ENCODE assay signal across 16 cellular contexts in the genomic region with DNA sequence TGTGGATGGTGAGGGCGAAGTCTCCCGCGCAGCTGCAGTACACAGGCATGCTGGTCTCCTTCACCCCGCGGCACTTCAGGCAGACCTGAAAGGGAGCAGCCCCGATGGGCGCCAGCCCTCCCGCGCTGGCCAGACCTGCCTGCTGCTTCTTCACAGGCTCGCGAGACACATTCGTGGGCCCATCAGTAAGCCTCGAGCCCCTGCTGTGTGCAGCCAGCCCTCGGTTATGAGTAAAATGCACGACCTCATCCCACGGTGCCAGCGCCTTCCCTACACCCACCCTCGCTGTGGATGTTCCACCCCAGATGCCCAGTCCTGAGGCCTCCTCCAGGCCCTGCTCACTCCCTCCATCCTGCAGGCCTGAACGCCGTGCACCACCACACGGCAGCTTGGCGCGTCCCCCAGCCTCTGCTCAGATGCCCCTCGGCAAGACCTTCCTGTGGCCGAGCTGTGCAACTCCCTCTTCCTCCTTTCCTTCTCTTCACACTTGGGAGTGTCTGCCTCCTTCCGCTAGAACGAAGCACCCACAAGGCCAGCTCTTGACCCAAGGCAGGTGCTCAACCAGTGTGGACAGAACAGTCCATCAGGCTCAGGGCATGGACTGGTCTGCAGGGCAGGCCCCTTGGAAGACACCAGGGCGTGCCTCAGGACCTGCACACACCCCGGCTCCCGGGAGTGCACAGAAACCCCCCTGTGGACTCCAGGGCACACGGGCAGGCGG. TPM values are rescaled to one million over a fixed set of nuclear protein-coding genes. Genes with fewer than 3 reads are reported as not detected.
DNase-seq lines count a peak whose midpoint lies in the region; ATAC-seq, FAIRE-seq and TF ChIP-seq lines count a peak whose summit lies in the region.
"Had no signal": no experiment of that assay in that cellular context is flagged by ENCODE, and none has a peak within 500 bp of the region (broad histone marks: within the 10 kb centered on the region; RNA-seq: fewer than 3 reads in every experiment).

No MANE protein-coding gene starts in this region.

- H3K27me3 Mint-ChIP-seq in activated CD8-positive, alpha-beta T cell treated with anti-CD3 and anti-CD28 coated beads, Interleukin-2, amount 10 ng/mL, durations not matched to agents 7 days and 5 days (ENCODE audit: low read depth): peaks cover 2% of the 10 kb centered on the region
- peaks cover 3% of the 10 kb centered on the region for H3K27me3 Mint-ChIP-seq in activated CD8-positive, alpha-beta T cell treated with anti-CD3 and anti-CD28 coated beads for 36 hours
- peaks cover 15% of the 10 kb centered on the region for H3K27me3 Mint-ChIP-seq in endothelial cell (ENCODE audit: unreplicated experiment)

- no peak for TF ChIP-seq RAD21 in K562 (CRISPR knock-in tag; conservative IDR thresholded peaks at IDR 0.05 in 1 of 2, IDR thresholded peaks at IDR 0.05 in 1 of 2)

- H3K4me1 ChIP-seq in K562 (replicated peaks in 1 of 2; ENCODE audit: control insufficient read depth in 2 of 2, insufficient read depth in 2 of 2, low read length in 2 of 2) (peaks cover 12 to 50% of the 10 kb centered on the region in 2 experiments; a peak in 4 of 5 replicates), osteoblast (ENCODE audit: insufficient read depth, low read length) (peaks cover 9% of the 10 kb centered on the region), lower lobe of right lung (peaks cover 14% of the 10 kb centered on the region)
- H3K4me1 ChIP-seq: BLaER1 had no signal

- H3K4me3 Mint-ChIP-seq in activated CD8-positive, alpha-beta T cell treated with anti-CD3 and anti-CD28 coated beads, Interleukin-2, amount 10 ng/mL, durations not matched to agents 7 days and 5 days: no peak overlapping the region
- no peak overlapping the region for H3K4me3 Mint-ChIP-seq in activated CD8-positive, alpha-beta T cell treated with anti-CD3 and anti-CD28 coated beads for 36 hours
- peak overlapping the region; percentile 15 for H3K4me3 Mint-ChIP-seq in endothelial cell (ENCODE audit: unreplicated experiment)
- H3K4me3 Mint-ChIP-seq: CD8-positive, alpha-beta memory T cell had no signal

- no peak overlapping the region for H3K4me3 ChIP-seq in K562
- H3K4me3 ChIP-seq in osteoblast (ENCODE audit: insufficient read depth, low read length): no peak overlapping the region
- H3K4me3 ChIP-seq in lower lobe of right lung: no peak overlapping the region
- H3K4me3 ChIP-seq: BLaER1 had no signal

- peaks cover 26% of the 10 kb centered on the region for H3K36me3 Mint-ChIP-seq in activated CD8-positive, alpha-beta T cell treated with anti-CD3 and anti-CD28 coated beads, Interleukin-2, amount 10 ng/mL, durations not matched to agents 7 days and 5 days (ENCODE audit: low read depth)
- H3K36me3 Mint-ChIP-seq in activated CD8-positive, alpha-beta T cell treated with anti-CD3 and anti-CD28 coated beads for 36 hours (ENCODE audit: low read depth): peaks cover 16% of the 10 kb centered on the region
- H3K36me3 Mint-ChIP-seq in endothelial cell (ENCODE audit: low read depth, unreplicated experiment): peaks cover 36% of the 10 kb centered on the region

- no peaks in the 10 kb centered on the region for H3K27me3 ChIP-seq in K562 (ENCODE audit: control insufficient read depth in 2 of 2, insufficient read depth in 2 of 2, low read length in 2 of 2)
- peaks cover 3% of the 10 kb centered on the region for H3K27me3 ChIP-seq in osteoblast (ENCODE audit: insufficient read depth, low read length)
- H3K27me3 ChIP-seq in lower lobe of right lung (ENCODE audit: low read depth): peaks cover 6% of the 10 kb centered on the region

- ATAC-seq in activated CD8-positive, alpha-beta T cell treated with anti-CD3 and anti-CD28 coated beads, Interleukin-2, amount 10 ng/mL, durations not matched to agents 7 days and 5 days: peak; percentile 21
- no peak for ATAC-seq in activated CD8-positive, alpha-beta T cell treated with anti-CD3 and anti-CD28 coated beads for 36 hours
- ATAC-seq in K562 (no peak), lower lobe of right lung (no peak)
- ATAC-seq: HCT116 had no signal

- no peaks in the 10 kb centered on the region for H3K9me3 Mint-ChIP-seq in activated CD8-positive, alpha-beta T cell treated with anti-CD3 and anti-CD28 coated beads, Interleukin-2, amount 10 ng/mL, durations not matched to agents 7 days and 5 days (ENCODE audit: insufficient read depth)
- no peaks in the 10 kb centered on the region for H3K9me3 Mint-ChIP-seq in activated CD8-positive, alpha-beta T cell treated with anti-CD3 and anti-CD28 coated beads for 36 hours
- H3K9me3 Mint-ChIP-seq in endothelial cell (ENCODE audit: unreplicated experiment): no peaks in the 10 kb centered on the region
- H3K9me3 Mint-ChIP-seq: CD8-positive, alpha-beta memory T cell had no signal

- BruUV-seq in K562 (replicated peaks; lab: Mats Ljungman, UMichigan): no TSS peak

- H3K9ac ChIP-seq in K562 (ENCODE audit: insufficient read depth in 1 of 2, low read depth in 2 of 2, low read length in 2 of 2): no peak overlapping the region; a peak in 1 of 4 replicates
- H3K9ac ChIP-seq: BLaER1 had no signal

- H3K4me2 ChIP-seq in K562 (ENCODE audit: insufficient read depth, low read length): no peak overlapping the region
- no peak overlapping the region for H3K4me2 ChIP-seq in osteoblast (ENCODE audit: insufficient read depth, low read length)
- H3K4me2 ChIP-seq: BLaER1 had no signal

- peaks cover 2% of the 10 kb centered on the region for H3K9me1 ChIP-seq in K562 (ENCODE audit: control insufficient read depth, insufficient read depth, low read length)

- no peak for FAIRE-seq in K562 (lab: Jason Lieb, UNC)
- FAIRE-seq: H54 had no signal

- no peak overlapping the region for H3K27ac ChIP-seq in K562 (ENCODE audit: extremely low read depth, low read depth, low read length)
- no peak overlapping the region for H3K27ac ChIP-seq in osteoblast (ENCODE audit: low read depth, low read length)
- no peak overlapping the region for H3K27ac ChIP-seq in lower lobe of right lung
- H3K27ac ChIP-seq: BLaER1 had no signal

- 92% methylated on average over 23 of the region's 32 CpGs for WGBS in K562 (ENCODE audit: insufficient coverage, low coverage, missing lambda C conversion rate)

- no peak overlapping the region for H3K27ac Mint-ChIP-seq in activated CD8-positive, alpha-beta T cell treated with anti-CD3 and anti-CD28 coated beads, Interleukin-2, amount 10 ng/mL, durations not matched to agents 7 days and 5 days
- H3K27ac Mint-ChIP-seq in activated CD8-positive, alpha-beta T cell treated with anti-CD3 and anti-CD28 coated beads for 36 hours: no peak overlapping the region
- no peak overlapping the region for H3K27ac Mint-ChIP-seq in endothelial cell (ENCODE audit: unreplicated experiment)

- no peak for DNase-seq in activated CD8-positive, alpha-beta T cell treated with anti-CD3 and anti-CD28 coated beads, Interleukin-2, amount 10 ng/mL, durations not matched to agents 7 days and 5 days
- DNase-seq in activated CD8-positive, alpha-beta T cell treated with anti-CD3 and anti-CD28 coated beads for 36 hours: no peak
- DNase-seq in K562 (ENCODE audit: extremely low read depth in 1 of 4, low spot score in 3 of 4) (no peak), endothelial cell (ENCODE audit: low spot score) (no peak), osteoblast (ENCODE audit: insufficient read length, low spot score, missing footprints) (peak; percentile 73), GM10248 (ENCODE audit: extremely low spot score) (no peak), lower lobe of right lung (no peak), NCI-H1048 (lab: John Stamatoyannopoulos, UW) (no peak)
- DNase-seq: Caco-2, DMS53, GF-D8 had no signal

- no peaks in the 10 kb centered on the region for H3K79me2 ChIP-seq in K562 (ENCODE audit: control insufficient read depth, insufficient read depth, low read length)
- no peaks in the 10 kb centered on the region for H3K79me2 ChIP-seq in osteoblast (ENCODE audit: insufficient read depth, low read length)

- H4K20me1 ChIP-seq in K562 (replicated peaks; ENCODE audit: control insufficient read depth, insufficient read depth, low read length) (0 out of 2 replicates have a peak, but pooled peaks cover 3% of the 10 kb centered on the region), osteoblast (ENCODE audit: insufficient read depth, low read length) (no peaks in the 10 kb centered on the region)

- H3K9me3 ChIP-seq in K562 (replicated peaks; ENCODE audit: control insufficient read depth, insufficient read depth, low read depth, low read length) (no peaks in the 10 kb centered on the region), osteoblast (ENCODE audit: low read depth, low read length) (no peaks in the 10 kb centered on the region), lower lobe of right lung (no peaks in the 10 kb centered on the region)
- H3K9me3 ChIP-seq: BLaER1, Caco-2 had no signal

- H3K4me1 Mint-ChIP-seq in activated CD8-positive, alpha-beta T cell treated with anti-CD3 and anti-CD28 coated beads, Interleukin-2, amount 10 ng/mL, durations not matched to agents 7 days and 5 days (ENCODE audit: low read depth): peaks cover 4% of the 10 kb centered on the region
- no peaks in the 10 kb centered on the region for H3K4me1 Mint-ChIP-seq in activated CD8-positive, alpha-beta T cell treated with anti-CD3 and anti-CD28 coated beads for 36 hours (ENCODE audit: low read depth)
- no peaks in the 10 kb centered on the region for H3K4me1 Mint-ChIP-seq in endothelial cell (ENCODE audit: unreplicated experiment)

- H2AFZ ChIP-seq in K562 (ENCODE audit: low read depth, low read length) (no peak overlapping the region), osteoblast (ENCODE audit: low read length) (no peak overlapping the region)

- H3K36me3 ChIP-seq in K562 (ENCODE audit: control insufficient read depth, insufficient read depth, low read length) (peaks cover 64% of the 10 kb centered on the region; the same call in 2 of the 3 replicates), osteoblast (ENCODE audit: insufficient read depth, low read length) (peaks cover 12% of the 10 kb centered on the region), lower lobe of right lung (peaks cover 34% of the 10 kb centered on the region)

- CTCF ChIA-PET in activated CD8-positive, alpha-beta T cell treated with anti-CD3 and anti-CD28 coated beads, Interleukin-2, amount 10 ng/mL, durations not matched to agents 7 days and 5 days (lab: Charles Lee): no interaction called here
- CTCF ChIA-PET in activated CD8-positive, alpha-beta T cell treated with anti-CD3 and anti-CD28 coated beads for 36 hours (lab: Charles Lee): interaction anchor here (1.4 kb wide), 1 partner anchor 10 kb away, joined by 4 read pairs; no protein-coding TSS in a partner anchor
- CTCF ChIA-PET in K562 (lab: Yijun Ruan, JAX; ENCODE audit: low intra/inter-chr PET ratio) (no interaction called here), GM10248 (lab: Yijun Ruan, JAX) (interaction anchor here (1.0 to 1.6 kb wide), 3 partner anchors 10 to 211 kb away, joined by 3 to 7 read pairs (median 3); no protein-coding TSS in a partner anchor)

- POLR2A ChIA-PET in activated CD8-positive, alpha-beta T cell treated with anti-CD3 and anti-CD28 coated beads, Interleukin-2, amount 10 ng/mL, durations not matched to agents 7 days and 5 days (lab: Charles Lee): interaction anchor here (0.5 kb wide), 1 partner anchor 16 kb away, joined by 3 read pairs; no protein-coding TSS in a partner anchor
- POLR2A ChIA-PET in activated CD8-positive, alpha-beta T cell treated with anti-CD3 and anti-CD28 coated beads for 36 hours (lab: Charles Lee): interaction anchor here (0.8 kb wide), 1 partner anchor 143 kb away, joined by 3 read pairs; no protein-coding TSS in a partner anchor
- POLR2A ChIA-PET in K562 (lab: Yijun Ruan, JAX) (interaction anchor here (1.3 kb wide), 1 partner anchor 10 kb away, joined by 3 read pairs; no protein-coding TSS in a partner anchor), GM10248 (lab: Yijun Ruan, JAX) (no interaction called here)

- intact Hi-C loops in activated CD8-positive, alpha-beta T cell treated with anti-CD3 and anti-CD28 coated beads for 36 hours (cut with micrococcal nuclease): no loop called here
- intact Hi-C loops in K562 (cut with micrococcal nuclease) (no loop called here), lower lobe of right lung (cut with DNase I) (no loop called here)

- in situ Hi-C loops in K562 (cut with MboI): no loop called here

- TF ChIP-seq EP300 in K562 (IDR thresholded peaks at IDR 0.05; ENCODE audit: low read length): no peak

- TF ChIP-seq CTCF in activated CD8-positive, alpha-beta T cell treated with anti-CD3 and anti-CD28 coated beads for 36 hours (IDR thresholded peaks at IDR 0.05): no peak
- no peak for TF ChIP-seq CTCF in K562 (IDR thresholded peaks at IDR 0.05 in 2 of 3, conservative IDR thresholded peaks at IDR 0.05 in 1 of 3; ENCODE audit: insufficient read depth in 2 of 3, low read depth in 1 of 3, low read length in 3 of 3)
- no peak for TF ChIP-seq CTCF in endothelial cell (IDR thresholded peaks at IDR 0.05; ENCODE audit: unreplicated experiment)
- TF ChIP-seq CTCF in osteoblast (IDR thresholded peaks at IDR 0.05; ENCODE audit: extremely low read depth, low read depth, low read length): no peak
- no peak for TF ChIP-seq CTCF in GM10248 (IDR thresholded peaks at IDR 0.05; ENCODE audit: control extremely low read depth, extremely low read depth, low read depth, missing control alignments)
- no peak for TF ChIP-seq CTCF in lower lobe of right lung (IDR thresholded peaks at IDR 0.05)

- TF ChIP-seq POLR2A in K562 (conservative IDR thresholded peaks at IDR 0.05): no peak

RNA-seq across cellular contexts. Expression of gene P2RX2, which starts 6.5 kb away (rescaled TPM):
- not detected for total RNA-seq in activated CD8-positive, alpha-beta T cell treated with anti-CD3 and anti-CD28 coated beads, Interleukin-2, amount 10 ng/mL, durations not matched to agents 7 days and 5 days
- not detected for total RNA-seq in activated CD8-positive, alpha-beta T cell treated with anti-CD3 and anti-CD28 coated beads for 36 hours
- total RNA-seq in K562 (2011; cell fraction: chromatin; rRNA removed; ENCODE audit: low replicate concordance): not detected in 2 replicates
- total RNA-seq in K562 (2011; cell fraction: nucleolus; rRNA removed): not detected in 2 replicates
- not detected in 2 replicates for total RNA-seq in K562 (2011; cell fraction: nucleoplasm; rRNA removed)
- total RNA-seq in K562 (2014; rRNA removed) (not detected in 2 replicates), K562 (2014; rRNA removed; fragmentation: Illumina TruSeq; extraction: Trizol) (not detected in 2 replicates), K562 (2015; rRNA removed; fragmentation: Illumina TruSeq; extraction: Trizol) (not detected in 2 replicates), K562 (2021) (not detected in 2 replicates), endothelial cell (ENCODE audit: unreplicated experiment) (not detected), osteoblast (not detected in 2 replicates), lower lobe of right lung (0.56 TPM)
- polyA plus RNA-seq in K562 (2011; rRNA removed) (not detected in 2 replicates), K562 (2014; fragmentation: Illumina TruSeq; extraction: Trizol) (not detected in 2 replicates), K562 (2014; fragmentation: Nextera tagmentation; extraction: Ambion mirVana) (not detected), K562 (2014; rRNA removed) (not detected in 2 replicates)
- polyA plus RNA-seq in K562 (2011; cell fraction: cytosol; rRNA removed): not detected in 2 replicates
- not detected in 2 replicates for polyA plus RNA-seq in K562 (2011; cell fraction: nucleus; rRNA removed)
- 0.06 and 0.14 TPM in 2 replicates for polyA plus RNA-seq in K562 (2012)
- polyA minus RNA-seq in K562 (2011; rRNA and poly(A)+ RNA removed): not detected in 2 replicates
- not detected in 2 replicates for polyA minus RNA-seq in K562 (2011; cell fraction: cytosol; rRNA and poly(A)+ RNA removed)
- not detected in 2 replicates for polyA minus RNA-seq in K562 (2011; cell fraction: nucleus; rRNA and poly(A)+ RNA removed)
- total RNA-seq: A673; Caco-2; CD8-positive, alpha-beta memory T cell had no signal
- polyA plus RNA-seq: CD8-positive, alpha-beta memory T cell had no signal

RNA-seq across cellular contexts. Expression of gene LRCOL1, which starts 14.7 kb away (rescaled TPM):
- total RNA-seq in activated CD8-positive, alpha-beta T cell treated with anti-CD3 and anti-CD28 coated beads, Interleukin-2, amount 10 ng/mL, durations not matched to agents 7 days and 5 days: not detected
- not detected for total RNA-seq in activated CD8-positive, alpha-beta T cell treated with anti-CD3 and anti-CD28 coated beads for 36 hours
- total RNA-seq in K562 (2011; cell fraction: chromatin; rRNA removed; ENCODE audit: low replicate concordance): not detected in 2 replicates
- not detected in 2 replicates for total RNA-seq in K562 (2011; cell fraction: nucleolus; rRNA removed)
- not detected in 2 replicates for total RNA-seq in K562 (2011; cell fraction: nucleoplasm; rRNA removed)
- not detected in 2 replicates for total RNA-seq in K562 (2014; rRNA removed)
- total RNA-seq in K562 (2014; rRNA removed; fragmentation: Illumina TruSeq; extraction: Trizol): not detected in 2 replicates
- not detected in 2 replicates for total RNA-seq in K562 (2015; rRNA removed; fragmentation: Illumina TruSeq; extraction: Trizol)
- total RNA-seq in K562 (2021): not detected in 2 replicates
- polyA plus RNA-seq in K562 (2011; rRNA removed): not detected in 2 replicates
- polyA plus RNA-seq in K562 (2011; cell fraction: cytosol; rRNA removed): 0.09 TPM in 1 of 2 replicates, not detected in the other
- 0.20 TPM in 1 of 2 replicates, not detected in the other for polyA plus RNA-seq in K562 (2011; cell fraction: nucleus; rRNA removed)
- polyA plus RNA-seq in K562 (2012): not detected in 2 replicates
- polyA plus RNA-seq in K562 (2014; fragmentation: Illumina TruSeq; extraction: Trizol): not detected in 2 replicates
- polyA plus RNA-seq in K562 (2014; fragmentation: Nextera tagmentation; extraction: Ambion mirVana): not detected
- not detected in 2 replicates for polyA plus RNA-seq in K562 (2014; rRNA removed)
- polyA minus RNA-seq in K562 (2011; rRNA and poly(A)+ RNA removed): not detected in 2 replicates
- not detected in 2 replicates for polyA minus RNA-seq in K562 (2011; cell fraction: cytosol; rRNA and poly(A)+ RNA removed)
- not detected in 2 replicates for polyA minus RNA-seq in K562 (2011; cell fraction: nucleus; rRNA and poly(A)+ RNA removed)
- total RNA-seq in endothelial cell (ENCODE audit: unreplicated experiment): not detected
- total RNA-seq in osteoblast: not detected in 2 replicates
- 2.3 TPM for total RNA-seq in lower lobe of right lung
- total RNA-seq: A673; Caco-2; CD8-positive, alpha-beta memory T cell had no signal
- polyA plus RNA-seq: CD8-positive, alpha-beta memory T cell had no signal

Comparison
In these comparisons a context has a peak if more than half of its experiments do, and no peak if none do; other contexts are left out.
1. CTCF ChIA-PET loops: an anchor here in activated CD8-positive, alpha-beta T cell treated with anti-CD3 and anti-CD28 coated beads for 36 hours (1.4 kb wide) and GM10248 (1.0 to 1.6 kb wide); none called in activated CD8-positive, alpha-beta T cell treated with anti-CD3 and anti-CD28 coated beads, Interleukin-2, amount 10 ng/mL, durations not matched to agents 7 days and 5 days and K562.